21 cellular contexts compared by ENCODE assay signal in the genomic region with DNA sequence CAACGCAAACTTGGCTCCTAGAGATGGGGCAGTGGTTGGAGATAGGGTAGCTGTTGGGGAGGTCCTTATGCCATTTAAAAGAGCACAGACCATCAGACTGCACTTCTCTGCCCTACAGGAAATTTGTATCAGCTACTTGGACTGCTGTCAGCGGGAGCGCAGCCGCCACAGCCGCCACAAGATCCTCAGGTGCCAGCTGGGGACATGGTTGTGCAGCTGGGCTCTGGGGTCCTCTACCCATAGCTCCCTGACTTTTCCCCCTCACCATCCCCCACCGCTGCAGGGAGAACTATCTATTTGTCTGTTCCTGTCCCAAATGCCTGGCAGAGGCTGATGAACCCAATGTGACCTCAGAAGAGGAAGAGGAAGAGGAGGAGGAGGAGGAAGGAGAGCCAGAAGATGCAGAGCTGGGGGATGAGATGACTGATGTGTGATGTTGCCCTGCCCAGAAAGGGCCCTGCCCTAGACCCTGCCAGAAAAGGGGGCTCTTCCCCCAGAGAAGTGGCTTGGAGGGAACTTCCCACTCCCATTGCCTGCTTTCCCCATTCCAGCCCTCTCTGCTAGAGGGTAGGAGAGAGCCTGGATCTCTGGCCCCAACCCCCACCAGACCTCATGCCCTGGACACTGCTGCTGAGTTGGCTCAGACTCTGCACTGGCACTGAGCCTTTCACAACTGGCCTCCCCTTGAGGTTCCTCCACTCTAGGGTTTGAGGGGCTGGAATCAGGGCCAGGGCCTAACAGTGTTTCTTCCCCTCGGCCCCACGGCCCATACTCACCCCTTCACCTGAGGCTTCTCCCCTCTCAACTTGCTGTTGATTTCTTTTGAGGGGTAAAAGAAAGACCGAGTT. TPM values are rescaled to one million over a fixed set of nuclear protein-coding genes. Genes with fewer than 3 reads are reported as not detected.
DNase-seq lines count a peak whose midpoint lies in the region; ATAC-seq, FAIRE-seq and TF ChIP-seq lines count a peak whose summit lies in the region.
"Had no signal": no experiment of that assay in that cellular context is flagged by ENCODE, and none has a peak within 500 bp of the region (broad histone marks: within the 10 kb centered on the region; RNA-seq: fewer than 3 reads in every experiment).

No MANE protein-coding gene starts in this region.

- H3K9ac ChIP-seq in K562 (ENCODE audit: insufficient read depth in 1 of 2, low read depth in 2 of 2, low read length in 2 of 2): peak overlapping the region in 1 of 2 experiments; percentile 62; a peak in 1 of 4 replicates

- peaks cover 3% of the 10 kb centered on the region; the same call in 1 of the 2 replicates for H4K20me1 ChIP-seq in K562 (replicated peaks; ENCODE audit: control insufficient read depth, insufficient read depth, low read length)

- TSS peak; percentile 20 for BruUV-seq in K562 (replicated peaks; lab: Mats Ljungman, UMichigan)

- no peaks in the 10 kb centered on the region for H3K9me3 Mint-ChIP-seq in activated naive CD4-positive, alpha-beta T cell treated with anti-CD3 and anti-CD28 coated beads, Interleukin-2, amount 50 U/mL, for 72 hours
- H3K9me3 Mint-ChIP-seq: activated B cell treated with CpG ODN at 0.5 μM for 24 hours; activated T-helper 2 cell treated with anti-CD3 and anti-CD28 coated beads, Interferon-gamma antibody, Interleukin-2, Interleukin-4, amounts not matched to agents 10 μg/mL and 5 μg/mL and 100 μg/mL, durations not matched to agents 14 hours and 24 hours and 36 hours; CD8-positive, alpha-beta T cell; neural crest cell had no signal

- no peak for DNase-seq in activated naive CD4-positive, alpha-beta T cell treated with anti-CD3 and anti-CD28 coated beads, Interleukin-2, amount 50 U/mL, for 72 hours (ENCODE audit: low spot score in 2 of 2)
- no peak for DNase-seq in activated naive CD4-positive, alpha-beta T cell (lab: John Stamatoyannopoulos, UW)
- DNase-seq in KBM-7 (peak; percentile 18), K562 (ENCODE audit: extremely low read depth in 1 of 4, low spot score in 3 of 4) (no peak), sciatic nerve (ENCODE audit: low spot score) (no peak), substantia nigra (lab: John Stamatoyannopoulos, UW) (no peak), cortex of kidney (lab: John Stamatoyannopoulos, UW) (no peak)
- DNase-seq: activated B cell treated with CpG ODN at 0.5 μM for 24 hours; activated CD8-positive, alpha-beta memory T cell treated with anti-CD3 and anti-CD28 coated beads for 24 hours; CD8-positive, alpha-beta T cell; left colon; NCI-H1092 treated with DMSO at 0.1 percent for 48 hours had no signal

- H2AFZ ChIP-seq in K562 (ENCODE audit: low read depth, low read length): no peak overlapping the region

- H3K4me2 ChIP-seq in K562 (ENCODE audit: insufficient read depth, low read length): no peak overlapping the region

- CTCF ChIA-PET in K562 (lab: Yijun Ruan, JAX; ENCODE audit: low intra/inter-chr PET ratio): no interaction called here

- H3K9me1 ChIP-seq in K562 (ENCODE audit: control insufficient read depth, insufficient read depth, low read length): no peaks in the 10 kb centered on the region

- TF ChIP-seq EP300 in K562 (IDR thresholded peaks at IDR 0.05; ENCODE audit: low read length): no peak

- H3K79me2 ChIP-seq in K562 (ENCODE audit: control insufficient read depth, insufficient read depth, low read length): no peaks in the 10 kb centered on the region

- H3K27ac Mint-ChIP-seq in activated naive CD4-positive, alpha-beta T cell treated with anti-CD3 and anti-CD28 coated beads, Interleukin-2, amount 50 U/mL, for 72 hours: peak overlapping the region; percentile 22 to 79
- H3K27ac Mint-ChIP-seq: activated B cell treated with CpG ODN at 0.5 μM for 24 hours; activated T-helper 2 cell treated with anti-CD3 and anti-CD28 coated beads, Interferon-gamma antibody, Interleukin-2, Interleukin-4, amounts not matched to agents 10 μg/mL and 5 μg/mL and 100 μg/mL, durations not matched to agents 14 hours and 24 hours and 36 hours; CD8-positive, alpha-beta T cell had no signal

- TF ChIP-seq POLR2A in K562 (conservative IDR thresholded peaks at IDR 0.05): no peak

- in situ Hi-C loops in KBM-7 (cut with MboI; ENCODE audit: low pct_unique_long_range_greater_than_20kb, low sequenced_read_pairs): no loop called here
- in situ Hi-C loops in K562 (cut with MboI): no loop called here

- no peak for TF ChIP-seq RAD21 in K562 (CRISPR knock-in tag; conservative IDR thresholded peaks at IDR 0.05 in 1 of 2, IDR thresholded peaks at IDR 0.05 in 1 of 2)

- H3K27ac ChIP-seq in K562 (ENCODE audit: extremely low read depth, low read depth, low read length) (no peak overlapping the region), substantia nigra (ENCODE audit: low read depth, low read length, poor library complexity, severe bottlenecking) (no peak overlapping the region)
- H3K27ac ChIP-seq: suprapubic skin had no signal

- POLR2A ChIA-PET in K562 (lab: Yijun Ruan, JAX): interaction anchor here (4.9 kb wide), 1 partner anchor 9 kb away, joined by 43 read pairs; a partner anchor contains a TSS

- FAIRE-seq in K562 (lab: Jason Lieb, UNC): no peak

- H3K27me3 ChIP-seq in K562 (ENCODE audit: control insufficient read depth in 2 of 2, insufficient read depth in 2 of 2, low read length in 2 of 2): no peaks in the 10 kb centered on the region
- H3K27me3 ChIP-seq: suprapubic skin had no signal

- H3K9me3 ChIP-seq in K562 (replicated peaks; ENCODE audit: control insufficient read depth, insufficient read depth, low read depth, low read length): no peaks in the 10 kb centered on the region
- H3K9me3 ChIP-seq: suprapubic skin had no signal

- intact Hi-C loops in K562 (cut with micrococcal nuclease) (no loop called here), sciatic nerve (cut with DNase I) (no loop called here)

- no peak for TF ChIP-seq CTCF in K562 (IDR thresholded peaks at IDR 0.05 in 2 of 3, conservative IDR thresholded peaks at IDR 0.05 in 1 of 3; ENCODE audit: insufficient read depth in 2 of 3, low read depth in 1 of 3, low read length in 3 of 3)

- peaks cover 89% of the 10 kb centered on the region for H3K36me3 ChIP-seq in K562 (ENCODE audit: control insufficient read depth, insufficient read depth, low read length)

- no peak overlapping the region for H3K4me3 ChIP-seq in K562
- H3K4me3 ChIP-seq: suprapubic skin had no signal

- WGBS in K562 (ENCODE audit: insufficient coverage, low coverage, missing lambda C conversion rate): 73% methylated on average over 8 of the region's 9 CpGs

- ATAC-seq in activated naive CD4-positive, alpha-beta T cell treated with anti-CD3 and anti-CD28 coated beads, Interleukin-2, amount 50 U/mL, for 72 hours: no peak
- ATAC-seq in K562: peak; percentile 24; the same call in 2 of the 3 replicates
- ATAC-seq in sciatic nerve: peak; percentile 24
- ATAC-seq in GM21723 (IDR thresholded peaks at IDR 0.05; ENCODE audit: unreplicated experiment): no peak
- ATAC-seq: CD8-positive, alpha-beta T cell; left colon had no signal

- no peaks in the 10 kb centered on the region for H3K36me3 Mint-ChIP-seq in activated naive CD4-positive, alpha-beta T cell treated with anti-CD3 and anti-CD28 coated beads, Interleukin-2, amount 50 U/mL, for 72 hours

- peaks cover 0 to 7% of the 10 kb centered on the region in 2 experiments; a peak in 3 of 5 replicates for H3K4me1 ChIP-seq in K562 (replicated peaks in 1 of 2; ENCODE audit: control insufficient read depth in 2 of 2, insufficient read depth in 2 of 2, low read length in 2 of 2)
- H3K4me1 ChIP-seq: suprapubic skin had no signal

RNA-seq across cellular contexts. Expression of a gene that starts 7.3 kb away (rescaled TPM):
- 10 to 100 TPM; 11.5 to 24.7 TPM for total RNA-seq in activated naive CD4-positive, alpha-beta T cell treated with anti-CD3 and anti-CD28 coated beads, Interleukin-2, amount 50 U/mL, for 72 hours
- 11.4 and 34.2 TPM in 2 replicates for total RNA-seq in K562 (2011; cell fraction: chromatin; rRNA removed; ENCODE audit: low replicate concordance)
- total RNA-seq in K562 (2011; cell fraction: nucleolus; rRNA removed): 47.5 and 50.4 TPM in 2 replicates
- total RNA-seq in K562 (2011; cell fraction: nucleoplasm; rRNA removed): 38.3 and 45.1 TPM in 2 replicates
- total RNA-seq in K562 (2014; rRNA removed) (43.1 and 47.4 TPM in 2 replicates), K562 (2014; rRNA removed; fragmentation: Illumina TruSeq; extraction: Trizol) (26.1 and 32.9 TPM in 2 replicates), K562 (2015; rRNA removed; fragmentation: Illumina TruSeq; extraction: Trizol) (33.8 and 33.9 TPM in 2 replicates), K562 (2021) (36.3 and 41.2 TPM in 2 replicates), sciatic nerve (15.2 TPM)
- polyA plus RNA-seq in K562 (2011; rRNA removed) (23.3 and 34.2 TPM in 2 replicates), K562 (2014; fragmentation: Illumina TruSeq; extraction: Trizol) (36.1 and 38.5 TPM in 2 replicates), K562 (2014; fragmentation: Nextera tagmentation; extraction: Ambion mirVana) (10 to 100 TPM in 1 of 2 experiments, 1 to 10 TPM in 1; 7.3 to 10.7 TPM), K562 (2014; rRNA removed) (40.9 and 43.1 TPM in 2 replicates)
- polyA plus RNA-seq in K562 (2011; cell fraction: cytosol; rRNA removed): 27.5 and 84.8 TPM in 2 replicates
- polyA plus RNA-seq in K562 (2011; cell fraction: nucleus; rRNA removed): 13.6 and 23.0 TPM in 2 replicates
- polyA plus RNA-seq in K562 (2012): 34.4 and 39.4 TPM in 2 replicates
- 9.2 and 20.3 TPM in 2 replicates for polyA minus RNA-seq in K562 (2011; rRNA and poly(A)+ RNA removed)
- 9.3 and 18.8 TPM in 2 replicates for polyA minus RNA-seq in K562 (2011; cell fraction: cytosol; rRNA and poly(A)+ RNA removed)
- 6.7 and 7.3 TPM in 2 replicates for polyA minus RNA-seq in K562 (2011; cell fraction: nucleus; rRNA and poly(A)+ RNA removed)

RNA-seq across cellular contexts. Expression of a gene that starts 8.4 kb away (rescaled TPM):
- total RNA-seq in activated naive CD4-positive, alpha-beta T cell treated with anti-CD3 and anti-CD28 coated beads, Interleukin-2, amount 50 U/mL, for 72 hours: 100 to 1,000 TPM; 417 to 503 TPM
- total RNA-seq in K562 (2011; cell fraction: chromatin; rRNA removed; ENCODE audit: low replicate concordance): 147 and 196 TPM in 2 replicates
- total RNA-seq in K562 (2011; cell fraction: nucleolus; rRNA removed): 171 and 174 TPM in 2 replicates
- total RNA-seq in K562 (2011; cell fraction: nucleoplasm; rRNA removed): 140 and 154 TPM in 2 replicates
- total RNA-seq in K562 (2014; rRNA removed) (638 and 695 TPM in 2 replicates), K562 (2014; rRNA removed; fragmentation: Illumina TruSeq; extraction: Trizol) (579 and 592 TPM in 2 replicates), K562 (2015; rRNA removed; fragmentation: Illumina TruSeq; extraction: Trizol) (599 and 679 TPM in 2 replicates), K562 (2021) (647 and 659 TPM in 2 replicates), sciatic nerve (194 TPM)
- polyA plus RNA-seq in K562 (2011; rRNA removed) (366 and 847 TPM in 2 replicates), K562 (2014; fragmentation: Illumina TruSeq; extraction: Trizol) (833 and 856 TPM in 2 replicates), K562 (2014; fragmentation: Nextera tagmentation; extraction: Ambion mirVana) (100 to 1,000 TPM; 326 to 587 TPM), K562 (2014; rRNA removed) (625 and 697 TPM in 2 replicates)
- 404 and 796 TPM in 2 replicates for polyA plus RNA-seq in K562 (2011; cell fraction: cytosol; rRNA removed)
- 126 and 224 TPM in 2 replicates for polyA plus RNA-seq in K562 (2011; cell fraction: nucleus; rRNA removed)
- 329 and 1,243 TPM in 2 replicates for polyA plus RNA-seq in K562 (2012)
- polyA minus RNA-seq in K562 (2011; rRNA and poly(A)+ RNA removed): 536 and 870 TPM in 2 replicates
- polyA minus RNA-seq in K562 (2011; cell fraction: cytosol; rRNA and poly(A)+ RNA removed): 230 and 274 TPM in 2 replicates
- 90.9 and 94.3 TPM in 2 replicates for polyA minus RNA-seq in K562 (2011; cell fraction: nucleus; rRNA and poly(A)+ RNA removed)

RNA-seq across cellular contexts. Expression of a gene that starts 11.7 kb away (rescaled TPM):
- 10 to 100 TPM; 36.0 to 41.1 TPM for total RNA-seq in activated naive CD4-positive, alpha-beta T cell treated with anti-CD3 and anti-CD28 coated beads, Interleukin-2, amount 50 U/mL, for 72 hours
- total RNA-seq in K562 (2011; cell fraction: chromatin; rRNA removed; ENCODE audit: low replicate concordance): 42.1 and 110 TPM in 2 replicates
- 65.9 and 71.5 TPM in 2 replicates for total RNA-seq in K562 (2011; cell fraction: nucleolus; rRNA removed)
- 61.0 and 61.4 TPM in 2 replicates for total RNA-seq in K562 (2011; cell fraction: nucleoplasm; rRNA removed)
- total RNA-seq in K562 (2014; rRNA removed) (32.0 and 39.5 TPM in 2 replicates), K562 (2014; rRNA removed; fragmentation: Illumina TruSeq; extraction: Trizol) (27.8 and 30.7 TPM in 2 replicates), K562 (2015; rRNA removed; fragmentation: Illumina TruSeq; extraction: Trizol) (34.7 and 37.2 TPM in 2 replicates), K562 (2021) (43.4 and 44.4 TPM in 2 replicates), sciatic nerve (22.7 TPM)
- polyA plus RNA-seq in K562 (2011; rRNA removed) (32.8 and 46.7 TPM in 2 replicates), K562 (2014; fragmentation: Illumina TruSeq; extraction: Trizol) (49.9 and 56.8 TPM in 2 replicates), K562 (2014; fragmentation: Nextera tagmentation; extraction: Ambion mirVana) (10 to 100 TPM; 11.4 to 20.8 TPM), K562 (2014; rRNA removed) (31.7 and 51.6 TPM in 2 replicates)
- 31.4 and 48.2 TPM in 2 replicates for polyA plus RNA-seq in K562 (2011; cell fraction: cytosol; rRNA removed)
- polyA plus RNA-seq in K562 (2011; cell fraction: nucleus; rRNA removed): 43.5 and 96.9 TPM in 2 replicates
- polyA plus RNA-seq in K562 (2012): 30.6 and 31.1 TPM in 2 replicates
- polyA minus RNA-seq in K562 (2011; rRNA and poly(A)+ RNA removed): 19.6 and 36.4 TPM in 2 replicates
- polyA minus RNA-seq in K562 (2011; cell fraction: cytosol; rRNA and poly(A)+ RNA removed): 9.3 and 21.5 TPM in 2 replicates
- polyA minus RNA-seq in K562 (2011; cell fraction: nucleus; rRNA and poly(A)+ RNA removed): 23.3 and 27.6 TPM in 2 replicates

RNA-seq across cellular contexts. Expression of a gene that starts 23.4 kb away (rescaled TPM):
- total RNA-seq in activated naive CD4-positive, alpha-beta T cell treated with anti-CD3 and anti-CD28 coated beads, Interleukin-2, amount 50 U/mL, for 72 hours: not detected
- not detected in 2 replicates for total RNA-seq in K562 (2011; cell fraction: chromatin; rRNA removed; ENCODE audit: low replicate concordance)
- not detected in 2 replicates for total RNA-seq in K562 (2011; cell fraction: nucleolus; rRNA removed)
- not detected in 2 replicates for total RNA-seq in K562 (2011; cell fraction: nucleoplasm; rRNA removed)
- total RNA-seq in K562 (2014; rRNA removed) (not detected in 2 replicates), K562 (2014; rRNA removed; fragmentation: Illumina TruSeq; extraction: Trizol) (not detected in 2 replicates), K562 (2015; rRNA removed; fragmentation: Illumina TruSeq; extraction: Trizol) (not detected in 2 replicates), K562 (2021) (not detected in 2 replicates), sciatic nerve (not detected)
- polyA plus RNA-seq in K562 (2011; rRNA removed) (not detected in 2 replicates), K562 (2014; fragmentation: Illumina TruSeq; extraction: Trizol) (not detected in 2 replicates), K562 (2014; fragmentation: Nextera tagmentation; extraction: Ambion mirVana) (not detected), K562 (2014; rRNA removed) (not detected in 2 replicates)
- polyA plus RNA-seq in K562 (2011; cell fraction: cytosol; rRNA removed): not detected in 2 replicates
- polyA plus RNA-seq in K562 (2011; cell fraction: nucleus; rRNA removed): not detected in 2 replicates
- not detected in 2 replicates for polyA plus RNA-seq in K562 (2012)
- polyA minus RNA-seq in K562 (2011; rRNA and poly(A)+ RNA removed): not detected in 2 replicates
- not detected in 2 replicates for polyA minus RNA-seq in K562 (2011; cell fraction: cytosol; rRNA and poly(A)+ RNA removed)
- polyA minus RNA-seq in K562 (2011; cell fraction: nucleus; rRNA and poly(A)+ RNA removed): not detected in 2 replicates
- total RNA-seq: activated B cell treated with CpG ODN at 0.5 μM for 24 hours; activated T-helper 2 cell treated with anti-CD3 and anti-CD28 coated beads, Interferon-gamma antibody, Interleukin-2, Interleukin-4, amounts not matched to agents 10 μg/mL and 5 μg/mL and 100 μg/mL, durations not matched to agents 14 hours and 24 hours and 36 hours; CD8-positive, alpha-beta T cell; mononuclear cell; NCI-H460; neural crest cell; pulmonary artery endothelial cell; suprapubic skin had no signal
- polyA plus RNA-seq: adipose tissue, esophagus had no signal

RNA-seq across cellular contexts. Expression of a gene that starts 58.5 kb away (rescaled TPM):
- total RNA-seq in activated naive CD4-positive, alpha-beta T cell treated with anti-CD3 and anti-CD28 coated beads, Interleukin-2, amount 50 U/mL, for 72 hours: 10 to 100 TPM; 16.0 to 41.5 TPM
- total RNA-seq in K562 (2011; cell fraction: chromatin; rRNA removed; ENCODE audit: low replicate concordance): 9.4 and 23.0 TPM in 2 replicates
- total RNA-seq in K562 (2011; cell fraction: nucleolus; rRNA removed): 12.6 and 13.2 TPM in 2 replicates
- total RNA-seq in K562 (2011; cell fraction: nucleoplasm; rRNA removed): 9.8 and 10.7 TPM in 2 replicates
- 3.5 and 4.8 TPM in 2 replicates for total RNA-seq in K562 (2014; rRNA removed)
- total RNA-seq in K562 (2014; rRNA removed; fragmentation: Illumina TruSeq; extraction: Trizol): 1.5 and 1.9 TPM in 2 replicates
- 1.4 and 1.9 TPM in 2 replicates for total RNA-seq in K562 (2015; rRNA removed; fragmentation: Illumina TruSeq; extraction: Trizol)
- total RNA-seq in K562 (2021): 7.7 and 8.2 TPM in 2 replicates
- 5.5 and 6.1 TPM in 2 replicates for polyA plus RNA-seq in K562 (2011; rRNA removed)
- 5.6 and 7.1 TPM in 2 replicates for polyA plus RNA-seq in K562 (2011; cell fraction: cytosol; rRNA removed)
- 26.4 and 47.6 TPM in 2 replicates for polyA plus RNA-seq in K562 (2011; cell fraction: nucleus; rRNA removed)
- 3.4 and 4.5 TPM in 2 replicates for polyA plus RNA-seq in K562 (2012)
- 4.1 and 4.4 TPM in 2 replicates for polyA plus RNA-seq in K562 (2014; fragmentation: Illumina TruSeq; extraction: Trizol)
- under 1 TPM; 0.21 to 0.36 TPM for polyA plus RNA-seq in K562 (2014; fragmentation: Nextera tagmentation; extraction: Ambion mirVana)
- 6.8 and 7.1 TPM in 2 replicates for polyA plus RNA-seq in K562 (2014; rRNA removed)
- 3.4 and 4.9 TPM in 2 replicates for polyA minus RNA-seq in K562 (2011; rRNA and poly(A)+ RNA removed)
- polyA minus RNA-seq in K562 (2011; cell fraction: cytosol; rRNA and poly(A)+ RNA removed): 3.2 and 5.6 TPM in 2 replicates
- polyA minus RNA-seq in K562 (2011; cell fraction: nucleus; rRNA and poly(A)+ RNA removed): 8.7 and 9.3 TPM in 2 replicates
- 2.1 TPM for total RNA-seq in sciatic nerve

Comparison
In these comparisons a context has a peak if more than half of its experiments do, and no peak if none do; other contexts are left out.
1. ATAC-seq: peak in K562 (single experiment) and sciatic nerve (single experiment); none in activated naive CD4-positive, alpha-beta T cell treated with anti-CD3 and anti-CD28 coated beads, Interleukin-2, amount 50 U/mL, for 72 hours (0 of 2) and GM21723 (single experiment).